In the genomic region with DNA sequence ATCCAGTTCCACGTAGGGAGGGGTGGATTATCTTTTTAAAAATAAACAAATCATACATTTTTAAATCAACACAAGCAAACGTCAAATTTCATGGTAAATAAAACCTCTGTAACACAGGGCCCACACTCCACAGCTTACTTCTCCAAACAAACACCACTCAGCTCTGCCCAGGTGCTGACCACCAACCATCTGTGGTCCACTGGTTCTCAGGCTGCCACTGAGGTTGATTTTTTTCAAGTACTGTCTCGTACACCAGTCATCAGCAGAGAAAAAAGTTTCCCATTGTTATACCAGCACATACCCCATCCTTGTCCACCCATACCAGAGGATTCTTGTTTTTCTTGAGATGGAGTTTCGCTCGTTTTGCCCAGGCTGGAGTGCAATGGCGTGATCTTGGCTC, we compare ENCODE assay signal across 15 cellular contexts. TPM values are rescaled to one million over a fixed set of nuclear protein-coding genes. Genes with fewer than 3 reads are reported as not detected.
DNase-seq lines count a peak whose midpoint lies in the region; ATAC-seq and TF ChIP-seq lines count a peak whose summit lies in the region.
"Had no signal": no experiment of that assay in that cellular context is flagged by ENCODE, and none has a peak within 500 bp of the region (broad histone marks: within the 10 kb centered on the region; RNA-seq: fewer than 3 reads in every experiment).

No MANE protein-coding gene starts in this region.

- no peak overlapping the region for H2AK5ac ChIP-seq in IMR-90 (ENCODE audit: low read depth, low read length)

- CTCF ChIA-PET in A673 (lab: Charles Lee) (no interaction called here), IMR-90 (lab: Yijun Ruan, JAX) (no interaction called here)

- no peak for ATAC-seq in IMR-90 (ENCODE audit: low read depth)
- ATAC-seq: CD8-positive, alpha-beta T cell had no signal

- peaks cover 97% of the 10 kb centered on the region for H3K79me2 ChIP-seq in smooth muscle cell (ENCODE audit: low read depth)

- no peak overlapping the region for H2AFZ ChIP-seq in IMR-90 (replicated peaks; ENCODE audit: low read length, poor library complexity)
- H2AFZ ChIP-seq in smooth muscle cell (ENCODE audit: low read depth): no peak overlapping the region
- H2AFZ ChIP-seq: GM23248 had no signal

- H3K4me2 ChIP-seq in IMR-90 (ENCODE audit: low read depth, low read length) (no peak overlapping the region), smooth muscle cell (no peak overlapping the region)

- no peak overlapping the region for H4K8ac ChIP-seq in IMR-90 (ENCODE audit: low read depth in 2 of 2, low read length in 2 of 2)

- H3K27me3 ChIP-seq in A673 (replicated peaks; ENCODE audit: insufficient read depth, low read depth, low read length, poor library complexity): no peaks in the 10 kb centered on the region
- no peaks in the 10 kb centered on the region for H3K27me3 ChIP-seq in IMR-90 (ENCODE audit: control insufficient read depth, insufficient read depth, low read length)
- no peaks in the 10 kb centered on the region for H3K27me3 ChIP-seq in smooth muscle cell (ENCODE audit: low read depth)

- H3K4me3 ChIP-seq in A673 (ENCODE audit: low read depth, low read length, poor library complexity, severe bottlenecking): no peak overlapping the region
- no peak overlapping the region for H3K4me3 ChIP-seq in IMR-90 (ENCODE audit: insufficient read depth, low read depth, low read length)
- H3K4me3 ChIP-seq in smooth muscle cell: no peak overlapping the region
- H3K4me3 ChIP-seq: GM23248 had no signal

- H3K9me3 ChIP-seq in A673 (ENCODE audit: low read depth, low read length, poor library complexity, severe bottlenecking) (no peaks in the 10 kb centered on the region), IMR-90 (ENCODE audit: control insufficient read depth, insufficient read depth, low read length) (no peaks in the 10 kb centered on the region), smooth muscle cell (replicated peaks; ENCODE audit: low read depth) (no peaks in the 10 kb centered on the region)

- no peak overlapping the region for H2BK5ac ChIP-seq in IMR-90 (ENCODE audit: low read depth, low read length, poor library complexity, severe bottlenecking)

- POLR2A ChIA-PET in A673 (lab: Charles Lee; ENCODE audit: low non-redundant PET): no interaction called here
- POLR2A ChIA-PET in IMR-90 (lab: Charles Lee; ENCODE audit: unreplicated experiment): no interaction called here

- H4K91ac ChIP-seq in IMR-90 (ENCODE audit: insufficient read depth, low read depth, low read length): no peak overlapping the region

- peaks cover 5 to 71% of the 10 kb centered on the region in 2 experiments; a peak in 3 of 4 replicates for H3K79me1 ChIP-seq in IMR-90 (ENCODE audit: low read depth in 1 of 2, low read length in 2 of 2)

- no peak for TF ChIP-seq CTCF in A673 (conservative IDR thresholded peaks at IDR 0.05; ENCODE audit: low read depth, low read length)
- TF ChIP-seq CTCF in IMR-90 (conservative IDR thresholded peaks at IDR 0.05; ENCODE audit: low read depth, low read length): no peak
- no peak for TF ChIP-seq CTCF in smooth muscle cell (IDR thresholded peaks at IDR 0.05; ENCODE audit: borderline replicate concordance, insufficient read depth, poor library complexity, severe bottlenecking)

- no peak overlapping the region for H3K4ac ChIP-seq in IMR-90 (ENCODE audit: low read depth, low read length)

- TF ChIP-seq RAD21 in IMR-90 (IDR thresholded peaks at IDR 0.05; ENCODE audit: low read length): no peak

- no TSS peak for BruUV-seq in A673 (replicated peaks; lab: Mats Ljungman, UMichigan)
- BruUV-seq in IMR-90 (replicated peaks; lab: Mats Ljungman, UMichigan): no TSS peak

- H2BK15ac ChIP-seq in IMR-90 (ENCODE audit: low read depth, low read length): no peak overlapping the region

- no peaks in the 10 kb centered on the region for H3K9me3 Mint-ChIP-seq in activated CD4-positive, alpha-beta T cell treated with anti-CD3 and anti-CD28 coated beads, Interleukin-2, amount 10 ng/mL, durations not matched to agents 24 days and 14 days
- H3K9me3 Mint-ChIP-seq in activated T-helper 1 cell treated with anti-CD3 and anti-CD28 coated beads, Interleukin-12 subunit alpha, Interleukin-12 subunit beta, Interleukin-2, Interleukin-4 antibody, amounts not matched to agents 30 ng/mL and 10 ng/mL and 1 ng/mL, durations not matched to agents 14 hours and 24 hours and 36 hours: no peaks in the 10 kb centered on the region
- H3K9me3 Mint-ChIP-seq: CD8-positive, alpha-beta T cell; IgD-negative memory B cell had no signal

- H4K20me1 ChIP-seq in IMR-90 (ENCODE audit: insufficient read depth, low read length): peaks cover 93% of the 10 kb centered on the region
- H4K20me1 ChIP-seq in smooth muscle cell (ENCODE audit: low read depth): peaks cover 97% of the 10 kb centered on the region

- H3F3A ChIP-seq in smooth muscle cell (ENCODE audit: low read depth): peaks cover 42% of the 10 kb centered on the region

- intact Hi-C loops in activated CD4-positive, alpha-beta T cell treated with anti-CD3 and anti-CD28 coated beads, Interleukin-2, amount 10 ng/mL, durations not matched to agents 24 days and 14 days (cut with micrococcal nuclease): no loop called here
- intact Hi-C loops in A673 (cut with micrococcal nuclease; ENCODE audit: unreplicated experiment): no loop called here
- intact Hi-C loops in IMR-90 (cut with micrococcal nuclease): no loop called here
- intact Hi-C loops in activated T-helper 1 cell treated with anti-CD3 and anti-CD28 coated beads, Interleukin-12 subunit alpha, Interleukin-12 subunit beta, Interleukin-2, Interleukin-4 antibody, amounts not matched to agents 30 ng/mL and 10 ng/mL and 1 ng/mL, durations not matched to agents 14 hours and 24 hours and 36 hours (cut with micrococcal nuclease): no loop called here

- no peaks in the 10 kb centered on the region for H3K27me3 Mint-ChIP-seq in activated CD4-positive, alpha-beta T cell treated with anti-CD3 and anti-CD28 coated beads, Interleukin-2, amount 10 ng/mL, durations not matched to agents 24 days and 14 days
- H3K27me3 Mint-ChIP-seq in activated T-helper 1 cell treated with anti-CD3 and anti-CD28 coated beads, Interleukin-12 subunit alpha, Interleukin-12 subunit beta, Interleukin-2, Interleukin-4 antibody, amounts not matched to agents 30 ng/mL and 10 ng/mL and 1 ng/mL, durations not matched to agents 14 hours and 24 hours and 36 hours (ENCODE audit: insufficient read depth): no peaks in the 10 kb centered on the region
- H3K27me3 Mint-ChIP-seq: B cell, IgD-negative memory B cell had no signal

- H3K27ac Mint-ChIP-seq in activated CD4-positive, alpha-beta T cell treated with anti-CD3 and anti-CD28 coated beads, Interleukin-2, amount 10 ng/mL, durations not matched to agents 24 days and 14 days: peak overlapping the region; percentile 47
- no peak overlapping the region for H3K27ac Mint-ChIP-seq in activated T-helper 1 cell treated with anti-CD3 and anti-CD28 coated beads, Interleukin-12 subunit alpha, Interleukin-12 subunit beta, Interleukin-2, Interleukin-4 antibody, amounts not matched to agents 30 ng/mL and 10 ng/mL and 1 ng/mL, durations not matched to agents 14 hours and 24 hours and 36 hours
- H3K27ac Mint-ChIP-seq: B cell; CD8-positive, alpha-beta T cell; IgD-negative memory B cell had no signal

- no peak overlapping the region for H4K5ac ChIP-seq in IMR-90 (ENCODE audit: low read depth, low read length)

- in situ Hi-C loops in IMR-90 (cut with MboI; ENCODE audit: low sequenced_read_pairs): no loop called here

- H3K14ac ChIP-seq in IMR-90 (replicated peaks; ENCODE audit: low read depth, low read length): no peak overlapping the region

- no peak overlapping the region for H3K9ac ChIP-seq in IMR-90 (ENCODE audit: low read depth, low read length)
- H3K9ac ChIP-seq in smooth muscle cell (ENCODE audit: low read depth): peak overlapping the region; percentile 25
- H3K9ac ChIP-seq: GM23248 had no signal

- H3K27ac ChIP-seq in A673 (ENCODE audit: low read depth, low read length, poor library complexity, severe bottlenecking) (peak overlapping the region; percentile 41), IMR-90 (ENCODE audit: insufficient read depth, low read length) (no peak overlapping the region), smooth muscle cell (ENCODE audit: low read depth) (peak overlapping the region; percentile 61)
- H3K27ac ChIP-seq: GM23248 had no signal

- H3K4me1 ChIP-seq in A673 (ENCODE audit: insufficient read depth, low read length, poor library complexity, severe bottlenecking) (peaks cover 10% of the 10 kb centered on the region), IMR-90 (ENCODE audit: control insufficient read depth, insufficient read depth, low read length) (peaks cover 26% of the 10 kb centered on the region), smooth muscle cell (ENCODE audit: low read depth) (peaks cover 11% of the 10 kb centered on the region)

- H3K36me3 Mint-ChIP-seq in activated CD4-positive, alpha-beta T cell treated with anti-CD3 and anti-CD28 coated beads, Interleukin-2, amount 10 ng/mL, durations not matched to agents 24 days and 14 days (ENCODE audit: low read depth): peaks cover 46% of the 10 kb centered on the region
- peaks cover 48% of the 10 kb centered on the region for H3K36me3 Mint-ChIP-seq in activated T-helper 1 cell treated with anti-CD3 and anti-CD28 coated beads, Interleukin-12 subunit alpha, Interleukin-12 subunit beta, Interleukin-2, Interleukin-4 antibody, amounts not matched to agents 30 ng/mL and 10 ng/mL and 1 ng/mL, durations not matched to agents 14 hours and 24 hours and 36 hours (ENCODE audit: low read depth)

- no peak overlapping the region for H3K18ac ChIP-seq in IMR-90 (ENCODE audit: low read depth, low read length)

- DNase-seq in activated CD4-positive, alpha-beta T cell treated with anti-CD3 and anti-CD28 coated beads, Interleukin-2, amount 10 ng/mL, durations not matched to agents 24 days and 14 days: no peak
- no peak for DNase-seq in activated CD4-positive, alpha-beta T cell treated with anti-CD3 and anti-CD28 coated beads, Interleukin-2, amount 50 U/mL, for 4 hours
- DNase-seq in A673 (ENCODE audit: low spot score) (no peak), IMR-90 (peak; percentile 55), smooth muscle cell (lab: John Stamatoyannopoulos, UW; ENCODE audit: unreplicated experiment) (no peak), HCEC 1CT (no peak)
- no peak for DNase-seq in activated T-helper 1 cell treated with anti-CD3 and anti-CD28 coated beads, Interleukin-12 subunit alpha, Interleukin-12 subunit beta, Interleukin-2, Interleukin-4 antibody, amounts not matched to agents 30 ng/mL and 10 ng/mL and 1 ng/mL, durations not matched to agents 14 hours and 24 hours and 36 hours (ENCODE audit: low spot score)
- DNase-seq: C1 segment of cervical spinal cord; CD8-positive, alpha-beta T cell; COR-L47; DND-41; GDM1; GM23248 had no signal

- no peak overlapping the region for H2BK120ac ChIP-seq in IMR-90 (ENCODE audit: low read depth, low read length)

- dilution Hi-C loops in IMR-90 (cut with HindIII; ENCODE audit: low sequenced_read_pairs, unreplicated experiment): no loop called here

- H3K36me3 ChIP-seq in A673 (ENCODE audit: insufficient read depth, low read length, poor library complexity, severe bottlenecking): no peaks in the 10 kb centered on the region
- H3K36me3 ChIP-seq in IMR-90 (ENCODE audit: control insufficient read depth, insufficient read depth, low read length): peaks cover 14% of the 10 kb centered on the region
- H3K36me3 ChIP-seq in smooth muscle cell (ENCODE audit: low read depth): no peaks in the 10 kb centered on the region

- TF ChIP-seq POLR2A in IMR-90 (IDR thresholded peaks at IDR 0.05; ENCODE audit: low read depth, low read length): no peak

- no CpG with 5 or more reads among the region's 6 CpGs for WGBS in IMR-90 (ENCODE audit: extremely low coverage in 2 of 2, insufficient read length in 1 of 2), 2 experiments
- 61% methylated on average over 6 of the region's 6 CpGs for WGBS in smooth muscle cell (ENCODE audit: low lambda C conversion rate)

- no peak overlapping the region for H3K23ac ChIP-seq in IMR-90 (ENCODE audit: low read depth, low read length)

- H3K4me3 Mint-ChIP-seq in activated CD4-positive, alpha-beta T cell treated with anti-CD3 and anti-CD28 coated beads, Interleukin-2, amount 10 ng/mL, durations not matched to agents 24 days and 14 days: no peak overlapping the region
- H3K4me3 Mint-ChIP-seq in activated T-helper 1 cell treated with anti-CD3 and anti-CD28 coated beads, Interleukin-12 subunit alpha, Interleukin-12 subunit beta, Interleukin-2, Interleukin-4 antibody, amounts not matched to agents 30 ng/mL and 10 ng/mL and 1 ng/mL, durations not matched to agents 14 hours and 24 hours and 36 hours: no peak overlapping the region
- H3K4me3 Mint-ChIP-seq: B cell; CD8-positive, alpha-beta T cell had no signal

- no peak overlapping the region for H2BK20ac ChIP-seq in IMR-90 (ENCODE audit: low read depth, low read length)

- peaks cover 48% of the 10 kb centered on the region for H3K4me1 Mint-ChIP-seq in activated CD4-positive, alpha-beta T cell treated with anti-CD3 and anti-CD28 coated beads, Interleukin-2, amount 10 ng/mL, durations not matched to agents 24 days and 14 days
- H3K4me1 Mint-ChIP-seq in activated T-helper 1 cell treated with anti-CD3 and anti-CD28 coated beads, Interleukin-12 subunit alpha, Interleukin-12 subunit beta, Interleukin-2, Interleukin-4 antibody, amounts not matched to agents 30 ng/mL and 10 ng/mL and 1 ng/mL, durations not matched to agents 14 hours and 24 hours and 36 hours (ENCODE audit: low read depth): peaks cover 71% of the 10 kb centered on the region

- H2AK9ac ChIP-seq in IMR-90 (replicated peaks; ENCODE audit: low read depth, low read length, poor library complexity): no peak overlapping the region

- H3K9me1 ChIP-seq in IMR-90 (ENCODE audit: insufficient read depth, low read length): peaks cover 37% of the 10 kb centered on the region

- no peak overlapping the region for H3K56ac ChIP-seq in IMR-90 (ENCODE audit: extremely low read depth, insufficient read depth, low read length)

RNA-seq across cellular contexts. Expression of a gene that starts 32.4 kb away (rescaled TPM):
- total RNA-seq in activated CD4-positive, alpha-beta T cell treated with anti-CD3 and anti-CD28 coated beads, Interleukin-2, amount 10 ng/mL, durations not matched to agents 24 days and 14 days: 61.7 and 62.6 TPM in 2 replicates
- total RNA-seq in A673 (2021) (47.0 and 48.3 TPM in 2 replicates), IMR-90 (2012; rRNA removed) (53.2 and 55.3 TPM in 2 replicates), smooth muscle cell (123 and 155 TPM in 2 replicates)
- polyA plus RNA-seq in IMR-90 (2012; rRNA removed) (40.5 and 40.9 TPM in 2 replicates), smooth muscle cell (71.8 and 106 TPM in 2 replicates)
- 12.6 and 25.0 TPM in 2 replicates for polyA plus RNA-seq in IMR-90 (2012; cell fraction: cytosol; rRNA removed)
- 7.3 and 45.0 TPM in 2 replicates for polyA plus RNA-seq in IMR-90 (2012; cell fraction: nucleus; rRNA removed; ENCODE audit: low replicate concordance)
- total RNA-seq in activated T-helper 1 cell treated with anti-CD3 and anti-CD28 coated beads, Interleukin-12 subunit alpha, Interleukin-12 subunit beta, Interleukin-2, Interleukin-4 antibody, amounts not matched to agents 30 ng/mL and 10 ng/mL and 1 ng/mL, durations not matched to agents 14 hours and 24 hours and 36 hours: 76.3 and 78.0 TPM in 2 replicates

RNA-seq across cellular contexts. Expression of a gene that starts 57.8 kb away (rescaled TPM):
- 36.5 and 39.3 TPM in 2 replicates for total RNA-seq in activated CD4-positive, alpha-beta T cell treated with anti-CD3 and anti-CD28 coated beads, Interleukin-2, amount 10 ng/mL, durations not matched to agents 24 days and 14 days
- 40.1 and 40.6 TPM in 2 replicates for total RNA-seq in A673 (2021)
- total RNA-seq in IMR-90 (2012; rRNA removed): 39.8 and 67.5 TPM in 2 replicates
- polyA plus RNA-seq in IMR-90 (2012; rRNA removed): 73.9 and 77.1 TPM in 2 replicates
- 61.9 and 89.3 TPM in 2 replicates for polyA plus RNA-seq in IMR-90 (2012; cell fraction: cytosol; rRNA removed)
- polyA plus RNA-seq in IMR-90 (2012; cell fraction: nucleus; rRNA removed; ENCODE audit: low replicate concordance): 72.4 and 84.7 TPM in 2 replicates
- total RNA-seq in smooth muscle cell: 108 and 114 TPM in 2 replicates
- 130 and 142 TPM in 2 replicates for polyA plus RNA-seq in smooth muscle cell
- 47.4 and 53.0 TPM in 2 replicates for total RNA-seq in activated T-helper 1 cell treated with anti-CD3 and anti-CD28 coated beads, Interleukin-12 subunit alpha, Interleukin-12 subunit beta, Interleukin-2, Interleukin-4 antibody, amounts not matched to agents 30 ng/mL and 10 ng/mL and 1 ng/mL, durations not matched to agents 14 hours and 24 hours and 36 hours
